ENCODE assay signal across 25 cellular contexts in genomic region chr5:111857633-111858032, GRCh38.
DNase-seq lines count a peak whose midpoint lies in the region; ATAC-seq, FAIRE-seq and TF ChIP-seq lines count a peak whose summit lies in the region.
"Had no signal": no experiment of that assay in that cellular context is flagged by ENCODE, and none has a peak within 500 bp of the region (broad histone marks: within the 10 kb centered on the region; RNA-seq: fewer than 3 reads in every experiment).

No MANE protein-coding gene starts in this region.

- no peaks in the 10 kb centered on the region for H3K79me2 ChIP-seq in GM12878 (ENCODE audit: control insufficient read depth, insufficient read depth, low read length)

- peak; percentile 27; the same call in 1 of the 2 replicates for TF ChIP-seq RAD21 in GM12878 (IDR thresholded peaks at IDR 0.05; ENCODE audit: insufficient read depth, low read depth, low read length)

- H3K27ac Mint-ChIP-seq in activated CD8-positive, alpha-beta memory T cell treated with anti-CD3 and anti-CD28 coated beads, Interleukin-2, amount 10 ng/mL, durations not matched to agents 7 days and 5 days: no peak overlapping the region
- H3K27ac Mint-ChIP-seq: activated naive CD8-positive, alpha-beta T cell; effector memory CD8-positive, alpha-beta T cell; memory B cell; natural killer cell had no signal

- H3K4me2 ChIP-seq in GM12878 (ENCODE audit: control insufficient read depth, insufficient read depth): no peak overlapping the region

- RAD21 ChIA-PET in GM12878 (lab: Charles Lee; ENCODE audit: unreplicated experiment): interaction anchor here (0.6 kb wide), 1 partner anchor 100 kb away, joined by 3 read pairs; no protein-coding TSS in a partner anchor

- no peaks in the 10 kb centered on the region for H3K9me3 ChIP-seq in GM12878 (replicated peaks; ENCODE audit: control insufficient read depth, insufficient read depth, low read length)
- no peaks in the 10 kb centered on the region for H3K9me3 ChIP-seq in right lobe of liver
- H3K9me3 ChIP-seq: esophagus muscularis mucosa, right atrium auricular region, transverse colon had no signal

- H3K4me1 Mint-ChIP-seq in activated CD8-positive, alpha-beta memory T cell treated with anti-CD3 and anti-CD28 coated beads, Interleukin-2, amount 10 ng/mL, durations not matched to agents 7 days and 5 days: no peaks in the 10 kb centered on the region
- H3K4me1 Mint-ChIP-seq: memory B cell had no signal

- H3K9me3 Mint-ChIP-seq in activated CD8-positive, alpha-beta memory T cell treated with anti-CD3 and anti-CD28 coated beads, Interleukin-2, amount 10 ng/mL, durations not matched to agents 7 days and 5 days (ENCODE audit: low read depth): no peaks in the 10 kb centered on the region
- H3K9me3 Mint-ChIP-seq: memory B cell, natural killer cell had no signal

- H3K27me3 ChIP-seq in GM12878 (replicated peaks in 1 of 2; ENCODE audit: control insufficient read depth in 2 of 2, insufficient read depth in 2 of 2, low read length in 1 of 2): no peaks in the 10 kb centered on the region; a peak in 1 of 4 replicates
- no peaks in the 10 kb centered on the region for H3K27me3 ChIP-seq in kidney epithelial cell (ENCODE audit: control insufficient read depth, insufficient read depth, low read length)
- no peaks in the 10 kb centered on the region for H3K27me3 ChIP-seq in right lobe of liver
- H3K27me3 ChIP-seq: esophagus muscularis mucosa, right atrium auricular region, transverse colon had no signal

- ATAC-seq in GM12878 (no peak), right lobe of liver (no peak)
- no peak for ATAC-seq in activated CD8-positive, alpha-beta memory T cell treated with anti-CD3 and anti-CD28 coated beads, Interleukin-2, amount 10 ng/mL, durations not matched to agents 7 days and 5 days
- ATAC-seq: effector memory CD8-positive, alpha-beta T cell; K562; natural killer cell had no signal

- H3K36me3 ChIP-seq in GM12878 (ENCODE audit: control insufficient read depth in 2 of 2, insufficient read depth in 2 of 2, low read length in 1 of 2) (no peaks in the 10 kb centered on the region), kidney epithelial cell (ENCODE audit: control insufficient read depth, insufficient read depth, low read length) (no peaks in the 10 kb centered on the region), right lobe of liver (no peaks in the 10 kb centered on the region)
- H3K36me3 ChIP-seq: esophagus muscularis mucosa, right atrium auricular region, transverse colon had no signal

- SMC1A ChIA-PET in GM12878 (lab: Charles Lee; ENCODE audit: uncharacterized antibody, unreplicated experiment): no interaction called here

- H3K27me3 Mint-ChIP-seq in activated CD8-positive, alpha-beta memory T cell treated with anti-CD3 and anti-CD28 coated beads, Interleukin-2, amount 10 ng/mL, durations not matched to agents 7 days and 5 days: no peaks in the 10 kb centered on the region
- H3K27me3 Mint-ChIP-seq: activated naive CD8-positive, alpha-beta T cell; effector memory CD8-positive, alpha-beta T cell had no signal

- no TSS peak for BruUV-seq in GM12878 (replicated peaks; lab: Mats Ljungman, UMichigan)

- H3K4me1 ChIP-seq in GM12878 (ENCODE audit: control insufficient read depth, insufficient read depth, low read length): no peaks in the 10 kb centered on the region
- H3K4me1 ChIP-seq in right lobe of liver: no peaks in the 10 kb centered on the region
- H3K4me1 ChIP-seq: transverse colon had no signal

- H3K9ac ChIP-seq in GM12878 (ENCODE audit: control insufficient read depth, insufficient read depth, low read length): no peak overlapping the region

- in situ Hi-C loops in GM12878 (cut with MboI): no loop called here

- TF ChIP-seq CTCF in C4-2B (conservative IDR thresholded peaks at IDR 0.05) (peak; percentile 13; the same call in 1 of the 2 replicates), LNCaP clone FGC (IDR thresholded peaks at IDR 0.05; ENCODE audit: control insufficient read depth, extremely low read depth, insufficient read depth) (peak; percentile 46), GM12878 (IDR thresholded peaks at IDR 0.05 in 2 of 3, conservative IDR thresholded peaks at IDR 0.05 in 1 of 3; ENCODE audit: control insufficient read depth in 2 of 3, extremely low read depth in 1 of 3, insufficient read depth in 1 of 3, low read depth in 3 of 3, low read length in 3 of 3) (no peak), kidney epithelial cell (IDR thresholded peaks at IDR 0.05; ENCODE audit: insufficient read depth, low read length, poor library complexity, severe bottlenecking) (peak; percentile 8), right lobe of liver (IDR thresholded peaks at IDR 0.05) (no peak)

- TF ChIP-seq POLR2A in GM12878 (IDR thresholded peaks at IDR 0.05; ENCODE audit: low read depth, low read length) (no peak), right lobe of liver (IDR thresholded peaks at IDR 0.05) (no peak)

- intact Hi-C loops in GM12878 (cut with micrococcal nuclease; ENCODE audit: unreplicated experiment) (no loop called here), right lobe of liver (cut with DNase I) (no loop called here)

- no peak for TF ChIP-seq EP300 in GM12878 (IDR thresholded peaks at IDR 0.05; ENCODE audit: borderline replicate concordance in 1 of 2, control insufficient read depth in 1 of 2, low read depth in 2 of 2, low read length in 2 of 2)

- CTCF ChIA-PET in GM12878 (lab: Yijun Ruan, JAX): interaction anchor here (0.6 to 1.4 kb wide), 5 partner anchors 11 to 326 kb away, joined by 3 to 7 read pairs (median 3); no protein-coding TSS in a partner anchor
- CTCF ChIA-PET in activated CD8-positive, alpha-beta memory T cell treated with anti-CD3 and anti-CD28 coated beads, Interleukin-2, amount 10 ng/mL, durations not matched to agents 7 days and 5 days (lab: Charles Lee): no interaction called here

- H3K4me3 ChIP-seq in LNCaP clone FGC (ENCODE audit: low read depth, low read length) (no peak overlapping the region), GM12878 (no peak overlapping the region), kidney epithelial cell (ENCODE audit: low read depth, low read length) (no peak overlapping the region), right lobe of liver (no peak overlapping the region)
- H3K4me3 ChIP-seq: esophagus muscularis mucosa, K562, right atrium auricular region, transverse colon had no signal

- no peak for FAIRE-seq in GM12878 (lab: Jason Lieb, UNC)
- FAIRE-seq in frontal cortex (lab: Jason Lieb, UNC): no peak
- FAIRE-seq: D721Med, K562 had no signal

- no peak overlapping the region for H2AFZ ChIP-seq in GM12878 (ENCODE audit: control insufficient read depth, low read depth, low read length)

- no peaks in the 10 kb centered on the region for H4K20me1 ChIP-seq in GM12878 (ENCODE audit: control insufficient read depth, insufficient read depth)

- H3K27ac ChIP-seq in C4-2B (no peak overlapping the region), GM12878 (ENCODE audit: control insufficient read depth, insufficient read depth) (no peak overlapping the region), right lobe of liver (no peak overlapping the region)
- H3K27ac ChIP-seq: esophagus muscularis mucosa, right atrium auricular region, transverse colon had no signal

- POLR2A ChIA-PET in GM12878 (lab: Charles Lee): interaction anchor here (0.7 kb wide), 1 partner anchor 463 kb away, joined by 3 read pairs; no protein-coding TSS in a partner anchor

- H3K4me3 Mint-ChIP-seq in activated CD8-positive, alpha-beta memory T cell treated with anti-CD3 and anti-CD28 coated beads, Interleukin-2, amount 10 ng/mL, durations not matched to agents 7 days and 5 days: no peak overlapping the region
- H3K4me3 Mint-ChIP-seq: activated naive CD8-positive, alpha-beta T cell; effector memory CD8-positive, alpha-beta T cell; memory B cell; natural killer cell had no signal

- no peaks in the 10 kb centered on the region for H3K36me3 Mint-ChIP-seq in activated CD8-positive, alpha-beta memory T cell treated with anti-CD3 and anti-CD28 coated beads, Interleukin-2, amount 10 ng/mL, durations not matched to agents 7 days and 5 days
- H3K36me3 Mint-ChIP-seq: activated naive CD8-positive, alpha-beta T cell; memory B cell; natural killer cell had no signal

- DNase-seq in LNCaP clone FGC (ENCODE audit: low read depth): no peak
- no peak for DNase-seq in GM12878 (ENCODE audit: low read depth, low spot score)
- no peak for DNase-seq in kidney epithelial cell (ENCODE audit: low read depth)
- DNase-seq in right lobe of liver: no peak
- DNase-seq in frontal cortex (ENCODE audit: low spot score in 2 of 2): no peak
- no peak for DNase-seq in amniotic stem cell (lab: John Stamatoyannopoulos, UW)
- no peak for DNase-seq in activated CD8-positive, alpha-beta memory T cell treated with anti-CD3 and anti-CD28 coated beads, Interleukin-2, amount 10 ng/mL, durations not matched to agents 7 days and 5 days
- DNase-seq: activated CD4-positive, alpha-beta T cell treated with anti-CD3 and anti-CD28 coated beads for 48 hours; effector memory CD8-positive, alpha-beta T cell; glutamatergic neuron; H7; MV-4-11; natural killer cell; NCI-H1930; NCI-H2227 treated with DMSO at 0.1 percent for 48 hours; SIG-M5; T-helper 1 cell; transverse colon had no signal

TF ChIP-seq in GM12878, 131 proteins besides CTCF, POLR2A, EP300 and RAD21:
- TF ChIP-seq SUPT20H (IDR thresholded peaks at IDR 0.05; ENCODE audit: borderline replicate concordance, control insufficient read depth, low read depth, low read length): no peak
- no peak for TF ChIP-seq KAT2A (conservative IDR thresholded peaks at IDR 0.05; ENCODE audit: control insufficient read depth, low read depth, low read length)
- no peak for TF ChIP-seq GATAD2B (conservative IDR thresholded peaks at IDR 0.05; ENCODE audit: low read depth)
- no peak for TF ChIP-seq SUZ12 (IDR thresholded peaks at IDR 0.05; ENCODE audit: unreplicated experiment)

Comparison
In these comparisons a context has a peak if more than half of its experiments do, and no peak if none do; other contexts are left out.
1. CTCF ChIP-seq: peak in C4-2B (single experiment), LNCaP clone FGC (single experiment) and kidney epithelial cell (single experiment); none in GM12878 (0 of 3) and right lobe of liver (0 of 4).